ENCODE assay signal across 8 cellular contexts in genomic region chr14:33432407-33433023, GRCh38.
A peak's percentile ranks its signal among the peaks of the same experiment; 100 is the strongest.
DNase-seq lines count a peak whose midpoint lies in the region; ATAC-seq and TF ChIP-seq lines count a peak whose summit lies in the region.

No MANE protein-coding gene starts in this region.

- no peaks in the 10 kb centered on the region for H3K4me1 ChIP-seq in effector memory CD4-positive, alpha-beta T cell (ENCODE audit: control insufficient read depth, insufficient read depth, low read length, poor library complexity, severe bottlenecking)

- no peak for ATAC-seq in HG03442 (IDR thresholded peaks at IDR 0.05; ENCODE audit: unreplicated experiment)

- DNase-seq in GM12864 (ENCODE audit: low read depth) (no peak), NCI-H2081 (lab: John Stamatoyannopoulos, UW) (peak; percentile 17 to 47), brain microvascular endothelial cell (peak; percentile 66), myocyte (ENCODE audit: low read depth) (peak; percentile 15), NCI-H446 treated with DMSO at 0.1 percent for 48 hours (lab: John Stamatoyannopoulos, UW) (no peak), OCI-M2 (lab: John Stamatoyannopoulos, UW; ENCODE audit: unreplicated experiment) (no peak)
- no peak for DNase-seq in effector memory CD4-positive, alpha-beta T cell

- no peaks in the 10 kb centered on the region for H3K27me3 ChIP-seq in brain microvascular endothelial cell (replicated peaks)
- no peaks in the 10 kb centered on the region for H3K27me3 ChIP-seq in effector memory CD4-positive, alpha-beta T cell (replicated peaks; ENCODE audit: control insufficient read depth, insufficient read depth, low read length, poor library complexity, severe bottlenecking)

- peak; percentile 34 for TF ChIP-seq CTCF in GM12864 (IDR thresholded peaks at IDR 0.05; ENCODE audit: low read depth, low read length, missing control alignments)
- peak; percentile 68 for TF ChIP-seq CTCF in brain microvascular endothelial cell (IDR thresholded peaks at IDR 0.05; ENCODE audit: low read depth, low read length, missing control alignments)

- no peaks in the 10 kb centered on the region for H3K9me3 ChIP-seq in effector memory CD4-positive, alpha-beta T cell (ENCODE audit: control insufficient read depth, low read length)

- no peak overlapping the region for H3K4me3 ChIP-seq in GM12864 (ENCODE audit: low read depth, low read length)
- no peak overlapping the region for H3K4me3 ChIP-seq in brain microvascular endothelial cell (ENCODE audit: low read depth, low read length)
- H3K4me3 ChIP-seq in effector memory CD4-positive, alpha-beta T cell (ENCODE audit: insufficient read depth, low read depth, low read length, poor library complexity, severe bottlenecking): no peak overlapping the region

- in situ Hi-C loops in brain microvascular endothelial cell (cut with HindIII; ENCODE audit: low pct_ligation_motif_present, low sequenced_read_pairs): no loop called here

- H3K36me3 ChIP-seq in brain microvascular endothelial cell (replicated peaks): no peaks in the 10 kb centered on the region
- no peaks in the 10 kb centered on the region for H3K36me3 ChIP-seq in effector memory CD4-positive, alpha-beta T cell (ENCODE audit: control insufficient read depth, insufficient read depth, low read length)

- no peak overlapping the region for H3K27ac ChIP-seq in brain microvascular endothelial cell
- H3K27ac ChIP-seq in effector memory CD4-positive, alpha-beta T cell (ENCODE audit: insufficient read depth, low read length, poor library complexity, severe bottlenecking): no peak overlapping the region

Comparison
In these comparisons a context has a peak if more than half of its experiments do, and no peak if none do; other contexts are left out.
1. DNase-seq: peak in NCI-H2081 (2 of 2), brain microvascular endothelial cell (single experiment) and myocyte (single experiment); none in GM12864 (single experiment), NCI-H446 treated with DMSO at 0.1 percent for 48 hours (single experiment), effector memory CD4-positive, alpha-beta T cell (0 of 3) and OCI-M2 (single experiment).